ENCODE assay signal across 8 cellular contexts in the genomic region with DNA sequence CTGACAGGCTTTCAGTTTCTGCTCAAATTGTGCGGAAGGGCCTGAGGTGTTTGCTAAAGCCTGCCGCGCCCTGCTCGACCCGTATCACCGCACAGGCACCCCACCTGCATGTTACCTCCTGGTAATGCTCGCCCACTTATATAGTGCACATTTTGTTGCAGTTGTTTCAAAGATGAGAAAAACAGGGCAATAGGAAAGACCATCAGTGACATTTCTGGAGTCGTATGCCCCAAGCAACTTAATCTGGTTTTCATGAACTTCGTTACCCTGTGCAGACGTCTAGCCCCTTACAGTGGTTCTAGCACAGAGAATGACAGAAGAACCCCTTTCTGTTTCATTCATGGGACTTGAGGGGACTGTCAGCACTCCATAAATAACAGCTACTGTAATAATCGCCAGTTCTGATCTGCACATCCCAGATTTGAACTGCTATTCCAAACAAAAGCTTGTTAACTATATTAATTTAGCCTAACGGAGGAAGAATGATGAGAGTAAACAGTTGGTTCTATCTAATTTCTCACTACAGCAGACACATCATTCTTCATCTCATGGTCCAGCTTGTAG. TPM values are rescaled to one million over a fixed set of nuclear protein-coding genes. Genes with fewer than 3 reads are reported as not detected.
DNase-seq lines count a peak whose midpoint lies in the region; ATAC-seq, FAIRE-seq and TF ChIP-seq lines count a peak whose summit lies in the region.

No MANE protein-coding gene starts in this region.

- no peaks in the 10 kb centered on the region for H3K9me3 Mint-ChIP-seq in activated T-helper 2 cell treated with anti-CD3 and anti-CD28 coated beads, Interferon-gamma antibody, Interleukin-2, Interleukin-4, amounts not matched to agents 10 μg/mL and 5 μg/mL and 100 μg/mL, durations not matched to agents 14 hours and 24 hours and 36 hours

- intact Hi-C loops in Right ventricle myocardium superior (cut with DNase I): no loop called here
- intact Hi-C loops in left ventricle myocardium superior (cut with micrococcal nuclease): no loop called here
- intact Hi-C loops in activated T-helper 2 cell treated with anti-CD3 and anti-CD28 coated beads, Interferon-gamma antibody, Interleukin-2, Interleukin-4, amounts not matched to agents 10 μg/mL and 5 μg/mL and 100 μg/mL, durations not matched to agents 14 hours and 24 hours and 36 hours (cut with micrococcal nuclease): loop anchor here (1.0 to 10.0 kb wide), 6 partner anchors 57 to 1597 kb away; a partner anchor contains a TSS
- intact Hi-C loops in kidney (cut with DNase I): no loop called here
- intact Hi-C loops in thyroid gland (cut with DNase I): no loop called here

- H3K9me3 ChIP-seq in kidney (ENCODE audit: control insufficient read depth in 1 of 2, low read length in 2 of 2): no peaks in the 10 kb centered on the region
- H3K9me3 ChIP-seq in thyroid gland: no peaks in the 10 kb centered on the region

- peaks cover 2 to 8% of the 10 kb centered on the region in 2 donors for H3K36me3 ChIP-seq in kidney (ENCODE audit: control insufficient read depth in 1 of 2, insufficient read depth in 2 of 2, low read length in 2 of 2)
- peaks cover 12 to 13% of the 10 kb centered on the region in 2 donors for H3K36me3 ChIP-seq in thyroid gland

- H3K4me1 ChIP-seq in kidney (ENCODE audit: control insufficient read depth in 1 of 2, insufficient read depth in 1 of 2, low read depth in 1 of 2, low read length in 2 of 2) (peaks cover 0 to 7% of the 10 kb centered on the region in 2 donors), thyroid gland (peaks cover 22 to 30% of the 10 kb centered on the region in 2 donors)

- 27 to 29% methylated on average over 12 of the region's 12 CpGs for WGBS in thyroid gland, 2 donors

- H3K4me3 ChIP-seq in kidney (ENCODE audit: low read length in 2 of 2) (peak overlapping the region; percentile 77 to 81), thyroid gland (replicated peaks in 1 of 3) (peak overlapping the region in 2 of 3 donors; percentile 58 to 76)

- TF ChIP-seq POLR2A in thyroid gland (IDR thresholded peaks at IDR 0.05): no peak

- H3K27ac Mint-ChIP-seq in activated T-helper 2 cell treated with anti-CD3 and anti-CD28 coated beads, Interferon-gamma antibody, Interleukin-2, Interleukin-4, amounts not matched to agents 10 μg/mL and 5 μg/mL and 100 μg/mL, durations not matched to agents 14 hours and 24 hours and 36 hours: peak overlapping the region; percentile 85

- ATAC-seq in Right ventricle myocardium superior (ENCODE audit: poor library complexity): peak; percentile 2
- no peak for ATAC-seq in left ventricle myocardium superior
- peak; percentile 14 for ATAC-seq in HG03103 (IDR thresholded peaks at IDR 0.05; ENCODE audit: low read depth, unreplicated experiment)

- TF ChIP-seq CTCF in kidney (IDR thresholded peaks at IDR 0.05; ENCODE audit: borderline replicate concordance, extremely low read depth, insufficient read depth) (no peak), thyroid gland (IDR thresholded peaks at IDR 0.05) (no peak)

- H3K9ac ChIP-seq in kidney (ENCODE audit: low read length in 2 of 2): peak overlapping the region; percentile 85 to 91

- peaks cover 25% of the 10 kb centered on the region for H3K36me3 Mint-ChIP-seq in activated T-helper 2 cell treated with anti-CD3 and anti-CD28 coated beads, Interferon-gamma antibody, Interleukin-2, Interleukin-4, amounts not matched to agents 10 μg/mL and 5 μg/mL and 100 μg/mL, durations not matched to agents 14 hours and 24 hours and 36 hours (ENCODE audit: low read depth)

- peaks cover 11% of the 10 kb centered on the region for H3K27me3 Mint-ChIP-seq in activated T-helper 2 cell treated with anti-CD3 and anti-CD28 coated beads, Interferon-gamma antibody, Interleukin-2, Interleukin-4, amounts not matched to agents 10 μg/mL and 5 μg/mL and 100 μg/mL, durations not matched to agents 14 hours and 24 hours and 36 hours (ENCODE audit: low read depth)

- FAIRE-seq in kidney (lab: Jason Lieb, UNC): no peak

- H3K27ac ChIP-seq in kidney (ENCODE audit: low read depth in 2 of 2, low read length in 2 of 2) (peak overlapping the region; percentile 91 to 94), thyroid gland (peak overlapping the region; percentile 85 to 98 (median 96))

- peak overlapping the region; percentile 70 for H3K4me3 Mint-ChIP-seq in activated T-helper 2 cell treated with anti-CD3 and anti-CD28 coated beads, Interferon-gamma antibody, Interleukin-2, Interleukin-4, amounts not matched to agents 10 μg/mL and 5 μg/mL and 100 μg/mL, durations not matched to agents 14 hours and 24 hours and 36 hours (ENCODE audit: low read depth)

- DNase-seq in Right ventricle myocardium superior: no peak
- no peak for DNase-seq in left ventricle myocardium superior
- no peak for DNase-seq in activated T-helper 2 cell treated with anti-CD3 and anti-CD28 coated beads, Interferon-gamma antibody, Interleukin-2, Interleukin-4, amounts not matched to agents 10 μg/mL and 5 μg/mL and 100 μg/mL, durations not matched to agents 14 hours and 24 hours and 36 hours (ENCODE audit: low spot score)
- no peak for DNase-seq in kidney
- DNase-seq in thyroid gland: no peak
- no peak for DNase-seq in stimulated activated naive CD4-positive, alpha-beta T cell (lab: John Stamatoyannopoulos, UW)
- no peak for DNase-seq in RKO (ENCODE audit: low spot score)

- H3K27me3 ChIP-seq in thyroid gland: no peaks in the 10 kb centered on the region

- peaks cover 29% of the 10 kb centered on the region for H3K4me1 Mint-ChIP-seq in activated T-helper 2 cell treated with anti-CD3 and anti-CD28 coated beads, Interferon-gamma antibody, Interleukin-2, Interleukin-4, amounts not matched to agents 10 μg/mL and 5 μg/mL and 100 μg/mL, durations not matched to agents 14 hours and 24 hours and 36 hours (ENCODE audit: low read depth)

RNA-seq across cellular contexts. Expression of a gene that starts 0.9 kb away (rescaled TPM):
- 38.0 TPM for total RNA-seq in Right ventricle myocardium superior
- total RNA-seq in left ventricle myocardium superior: 43.8 TPM
- 121 and 133 TPM in 2 replicates for total RNA-seq in activated T-helper 2 cell treated with anti-CD3 and anti-CD28 coated beads, Interferon-gamma antibody, Interleukin-2, Interleukin-4, amounts not matched to agents 10 μg/mL and 5 μg/mL and 100 μg/mL, durations not matched to agents 14 hours and 24 hours and 36 hours
- 99.6 TPM for total RNA-seq in kidney
- polyA plus RNA-seq in kidney (ENCODE audit: insufficient read depth, low read depth, low replicate concordance): 54.9 TPM
- total RNA-seq in thyroid gland: 100 to 1,000 TPM in 3 of 4 donors, 10 to 100 TPM in 1; 99.3 to 150 (median 119) TPM
